ENCODE assay signal across 16 cellular contexts in genomic region chr6:34468378-34468892, GRCh38. TPM values are rescaled to one million over a fixed set of nuclear protein-coding genes. Genes with fewer than 3 reads are reported as not detected.
DNase-seq lines count a peak whose midpoint lies in the region; ATAC-seq and TF ChIP-seq lines count a peak whose summit lies in the region.
"Had no signal": no experiment of that assay in that cellular context is flagged by ENCODE, and none has a peak within 500 bp of the region (broad histone marks: within the 10 kb centered on the region; RNA-seq: fewer than 3 reads in every experiment).

No MANE protein-coding gene starts in this region.

- WGBS in heart left ventricle, 4 donors = 74 to 84% (median 81%) methylated on average over 4 of the region's 4 CpGs

- no peak overlapping the region for H3K4me3 ChIP-seq in heart left ventricle
- H3K4me3 ChIP-seq: skin epidermis had no signal

- ATAC-seq in HG03354 (IDR thresholded peaks at IDR 0.05; ENCODE audit: poor library complexity, severe bottlenecking, unreplicated experiment) (peak; percentile 60), heart left ventricle (no peak)
- ATAC-seq: activated CD8-positive, alpha-beta T cell treated with anti-CD3 and anti-CD28 coated beads for 36 hours had no signal

- TF ChIP-seq CTCF in mesothelial cell of epicardium (IDR thresholded peaks at IDR 0.05; ENCODE audit: unreplicated experiment) (no peak), heart left ventricle (IDR thresholded peaks at IDR 0.05) (no peak)

- peaks cover 0 to under 1% (median 0%) of the 10 kb centered on the region in 12 donors for H3K9me3 ChIP-seq in heart left ventricle

- peaks cover 4 to 32% (median 13%) of the 10 kb centered on the region in 9 donors for H3K27me3 ChIP-seq in heart left ventricle

- no peak for TF ChIP-seq POLR2A in heart left ventricle (IDR thresholded peaks at IDR 0.05)

- no peaks in the 10 kb centered on the region for H3K9me3 Mint-ChIP-seq in mesothelial cell of epicardium
- H3K9me3 Mint-ChIP-seq: activated CD8-positive, alpha-beta T cell treated with anti-CD3 and anti-CD28 coated beads for 36 hours had no signal

- no peak overlapping the region for H3K27ac ChIP-seq in heart left ventricle
- H3K27ac ChIP-seq: 22Rv1, skin epidermis had no signal

- no peak overlapping the region for H3K4me3 Mint-ChIP-seq in mesothelial cell of epicardium
- H3K4me3 Mint-ChIP-seq: activated CD8-positive, alpha-beta T cell treated with anti-CD3 and anti-CD28 coated beads for 36 hours had no signal

- H3K36me3 Mint-ChIP-seq in mesothelial cell of epicardium = no peaks in the 10 kb centered on the region

- no peak overlapping the region for H3K27ac Mint-ChIP-seq in mesothelial cell of epicardium
- H3K27ac Mint-ChIP-seq: activated CD8-positive, alpha-beta T cell treated with anti-CD3 and anti-CD28 coated beads for 36 hours had no signal

- H3K27me3 Mint-ChIP-seq in mesothelial cell of epicardium (ENCODE audit: low read depth) = peaks cover 8% of the 10 kb centered on the region

- intact Hi-C loops in heart left ventricle (cut with DNase I) = loop anchor here in 3 of 10 donors (10.0 kb wide), 2 partner anchors 136 to 286 kb away; partner anchors contain the start of gene SNRPC (in 1 of the 3)

- peak; percentile 39 for DNase-seq in SIG-M5 treated with dmso at 0.1 percent for 504 hours (lab: John Stamatoyannopoulos, UW; ENCODE audit: unreplicated experiment)
- no peak for DNase-seq in SIG-M5 (lab: John Stamatoyannopoulos, UW)
- peak; percentile 23 for DNase-seq in SKM-1 treated with dmso at 0.1 percent for 144 hours (lab: John Stamatoyannopoulos, UW; ENCODE audit: unreplicated experiment)
- no peak for DNase-seq in mesothelial cell of epicardium (ENCODE audit: low spot score in 2 of 2, unreplicated experiment in 2 of 2)
- no peak for DNase-seq in T-helper 9 cell
- no peak for DNase-seq in heart left ventricle
- DNase-seq in medulla oblongata (ENCODE audit: extremely low spot score) = no peak
- DNase-seq: activated CD8-positive, alpha-beta T cell treated with anti-CD3 and anti-CD28 coated beads for 36 hours; activated effector memory CD4-positive, alpha-beta T cell treated with anti-CD3 and anti-CD28 coated beads, Interleukin-2, amount 50 U/mL, for 16 hours; NCI-H1436 treated with DMSO at 0.1 percent for 48 hours; NCI-H446 treated with DMSO at 0.1 percent for 48 hours; nucleus accumbens had no signal

- H3K4me1 ChIP-seq in heart left ventricle = peaks cover 0 to 15% (median 4%) of the 10 kb centered on the region in 12 donors

- H3K4me1 Mint-ChIP-seq in mesothelial cell of epicardium = peaks cover 6% of the 10 kb centered on the region

- no peaks in the 10 kb centered on the region for H3K36me3 ChIP-seq in heart left ventricle

RNA-seq across cellular contexts. Expression of gene PACSIN1, which starts 2.6 kb away (rescaled TPM):
- total RNA-seq in mesothelial cell of epicardium (3.3 to 4.5 TPM (median 3.6 TPM) in 3 replicates), heart left ventricle (10 to 100 TPM in 1 of 9 donors, 1 to 10 TPM in 8; 2.6 to 10.9 (median 6.0) TPM)
- polyA plus RNA-seq in heart left ventricle = 10 to 100 TPM in 1 of 2 donors, 1 to 10 TPM in 1; 1.6 to 12.7 TPM
- total RNA-seq: lung microvascular endothelial cell had no signal

RNA-seq across cellular contexts. Expression of gene RPS10, which starts 42.6 kb away (rescaled TPM):
- total RNA-seq in mesothelial cell of epicardium (1,317 to 1,425 TPM (median 1,369 TPM) in 3 replicates), heart left ventricle (1,000 to 10,000 TPM in 1 of 9 donors, 100 to 1,000 TPM in 8; 504 to 1,180 (median 746) TPM)
- 1,000 to 10,000 TPM; 1,028 to 2,277 TPM for polyA plus RNA-seq in heart left ventricle

Comparison
In these comparisons a context has a peak if more than half of its experiments do, and no peak if none do; other contexts are left out.
1. DNase-seq: peak in SIG-M5 treated with dmso at 0.1 percent for 504 hours (single experiment) and SKM-1 treated with dmso at 0.1 percent for 144 hours (single experiment); none in SIG-M5 (single experiment), mesothelial cell of epicardium (0 of 2), T-helper 9 cell (single experiment), heart left ventricle (0 of 5) and medulla oblongata (single experiment).